ENCODE assay signal across 15 cellular contexts in the genomic region with DNA sequence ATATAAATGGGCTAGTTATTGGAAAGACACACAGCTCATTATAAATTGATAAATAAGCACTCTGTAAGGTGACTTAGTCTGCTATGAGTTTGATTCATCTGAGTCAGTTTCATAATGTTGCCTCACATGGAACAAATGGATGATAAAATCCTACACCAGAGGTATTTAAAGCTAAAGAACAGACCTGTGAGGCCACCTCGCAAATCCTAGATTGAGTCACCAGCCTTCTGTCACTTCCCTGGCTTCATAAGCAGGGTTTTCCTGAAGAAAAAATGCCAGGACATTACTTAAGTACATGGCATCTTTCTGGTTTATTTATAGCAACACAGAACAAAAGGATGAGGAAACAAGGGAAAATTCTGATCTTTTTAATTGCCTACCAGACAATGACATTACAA. TPM values are rescaled to one million over a fixed set of nuclear protein-coding genes. Genes with fewer than 3 reads are reported as not detected.
DNase-seq lines count a peak whose midpoint lies in the region; ATAC-seq, FAIRE-seq and TF ChIP-seq lines count a peak whose summit lies in the region.
"Had no signal": no experiment of that assay in that cellular context is flagged by ENCODE, and none has a peak within 500 bp of the region (broad histone marks: within the 10 kb centered on the region; RNA-seq: fewer than 3 reads in every experiment).

No MANE protein-coding gene starts in this region.

- H3K27me3 Mint-ChIP-seq in CD4-positive, CD25-positive, alpha-beta regulatory T cell, result no peaks in the 10 kb centered on the region
- H3K27me3 Mint-ChIP-seq in astrocyte (ENCODE audit: low read depth, unreplicated experiment), result no peaks in the 10 kb centered on the region

- no peak for DNase-seq in CD4-positive, CD25-positive, alpha-beta regulatory T cell
- DNase-seq in LHCN-M2 (ENCODE audit: low read depth), result peak; percentile 37
- peak; percentile 49 for DNase-seq in astrocyte (ENCODE audit: low read depth)
- peak; percentile 19 to 34 for DNase-seq in lung microvascular endothelial cell (ENCODE audit: low read depth in 2 of 2)
- no peak for DNase-seq in GM20000 (ENCODE audit: low spot score)
- DNase-seq in ascending aorta (ENCODE audit: low spot score in 2 of 2), result no peak
- DNase-seq in NCI-H510A treated with DMSO at 0.1 percent for 48 hours (lab: John Stamatoyannopoulos, UW), result no peak
- DNase-seq: endodermal cell, SHP77 treated with DMSO at 0.1 percent for 48 hours, substantia nigra, WERI-Rb-1 had no signal

- H3K4me1 Mint-ChIP-seq in CD4-positive, CD25-positive, alpha-beta regulatory T cell, result peaks cover 39 to 69% (median 54%) of the 10 kb centered on the region in 4 donors
- H3K4me1 Mint-ChIP-seq in astrocyte (ENCODE audit: low read depth, unreplicated experiment), result peaks cover 13% of the 10 kb centered on the region
- H3K4me1 Mint-ChIP-seq: endodermal cell, GM23338 had no signal

- no peak overlapping the region for H3K4me2 ChIP-seq in astrocyte (ENCODE audit: low read length)
- H3K4me2 ChIP-seq: GM23338 had no signal

- H3K9ac ChIP-seq in astrocyte (ENCODE audit: low read length), result no peak overlapping the region

- no peak overlapping the region for H3K4me3 ChIP-seq in CD4-positive, CD25-positive, alpha-beta regulatory T cell (ENCODE audit: low read depth, low read length)
- H3K4me3 ChIP-seq in astrocyte (ENCODE audit: insufficient read depth, low read depth, low read length) (no peak overlapping the region), ascending aorta (no peak overlapping the region)
- H3K4me3 ChIP-seq: GM23338 had no signal

- H3K9me3 Mint-ChIP-seq in CD4-positive, CD25-positive, alpha-beta regulatory T cell, result peaks cover 0 to 2% (median 0%) of the 10 kb centered on the region in 7 donors
- H3K9me3 Mint-ChIP-seq in astrocyte (ENCODE audit: unreplicated experiment), result no peaks in the 10 kb centered on the region
- H3K9me3 Mint-ChIP-seq: endodermal cell, memory B cell had no signal

- no peak overlapping the region for H3K27ac ChIP-seq in CD4-positive, CD25-positive, alpha-beta regulatory T cell (ENCODE audit: insufficient read depth, low read length, poor library complexity, severe bottlenecking)
- H3K27ac ChIP-seq in astrocyte (ENCODE audit: low read depth, low read length) (no peak overlapping the region), ascending aorta (no peak overlapping the region)
- H3K27ac ChIP-seq: WERI-Rb-1 had no signal

- FAIRE-seq in astrocyte (lab: Jason Lieb, UNC), result no peak

- H3K9me3 ChIP-seq in CD4-positive, CD25-positive, alpha-beta regulatory T cell (ENCODE audit: control insufficient read depth in 2 of 2, low read length in 2 of 2), result no peaks in the 10 kb centered on the region
- no peaks in the 10 kb centered on the region for H3K9me3 ChIP-seq in astrocyte (ENCODE audit: insufficient read depth, low read depth, low read length)
- H3K9me3 ChIP-seq in ascending aorta, result no peaks in the 10 kb centered on the region

- no peaks in the 10 kb centered on the region for H3K79me2 ChIP-seq in astrocyte (ENCODE audit: insufficient read depth, low read length)

- H3K27ac Mint-ChIP-seq in CD4-positive, CD25-positive, alpha-beta regulatory T cell, result peak overlapping the region in 2 of 3 donors; percentile 60 to 90
- no peak overlapping the region for H3K27ac Mint-ChIP-seq in astrocyte (ENCODE audit: unreplicated experiment)
- H3K27ac Mint-ChIP-seq: endodermal cell, GM23338, memory B cell had no signal

- H3K4me1 ChIP-seq in CD4-positive, CD25-positive, alpha-beta regulatory T cell (ENCODE audit: control insufficient read depth, insufficient read depth, low read length, poor library complexity, severe bottlenecking), result peaks cover 45% of the 10 kb centered on the region
- H3K4me1 ChIP-seq in astrocyte (ENCODE audit: insufficient read depth, low read length), result peaks cover 3% of the 10 kb centered on the region
- no peaks in the 10 kb centered on the region for H3K4me1 ChIP-seq in ascending aorta

- no peaks in the 10 kb centered on the region for H3K27me3 ChIP-seq in CD4-positive, CD25-positive, alpha-beta regulatory T cell (ENCODE audit: control insufficient read depth, insufficient read depth, low read length)
- H3K27me3 ChIP-seq in astrocyte (ENCODE audit: insufficient read depth, low read length) (no peaks in the 10 kb centered on the region), ascending aorta (no peaks in the 10 kb centered on the region)

- peaks cover 17% of the 10 kb centered on the region for H3K36me3 ChIP-seq in CD4-positive, CD25-positive, alpha-beta regulatory T cell (ENCODE audit: control insufficient read depth, insufficient read depth, low read length)
- no peaks in the 10 kb centered on the region for H3K36me3 ChIP-seq in astrocyte (ENCODE audit: insufficient read depth, low read length)
- no peaks in the 10 kb centered on the region for H3K36me3 ChIP-seq in ascending aorta
- H3K36me3 ChIP-seq: WERI-Rb-1 had no signal

- no peak for ATAC-seq in CD4-positive, CD25-positive, alpha-beta regulatory T cell (ENCODE audit: low read depth in 2 of 2)
- no peak for ATAC-seq in SK-N-SH treated with all-trans-retinoic acid at 6 μM for 48 hours
- ATAC-seq: GM23338 had no signal

- H3K36me3 Mint-ChIP-seq in CD4-positive, CD25-positive, alpha-beta regulatory T cell, result peaks cover 23% of the 10 kb centered on the region
- no peaks in the 10 kb centered on the region for H3K36me3 Mint-ChIP-seq in astrocyte (ENCODE audit: low read depth, unreplicated experiment)
- H3K36me3 Mint-ChIP-seq: memory B cell had no signal

- no peak for TF ChIP-seq CTCF in astrocyte (IDR thresholded peaks at IDR 0.05; ENCODE audit: insufficient read depth, low read depth, low read length)
- no peak for TF ChIP-seq CTCF in GM20000 (IDR thresholded peaks at IDR 0.05; ENCODE audit: extremely low read depth, missing control alignments)
- TF ChIP-seq CTCF in ascending aorta (IDR thresholded peaks at IDR 0.05), result no peak

- no peak overlapping the region for H2AFZ ChIP-seq in astrocyte (ENCODE audit: low read depth, low read length)
- H2AFZ ChIP-seq: GM23338 had no signal

- H3K4me3 Mint-ChIP-seq in CD4-positive, CD25-positive, alpha-beta regulatory T cell, result no peak overlapping the region
- no peak overlapping the region for H3K4me3 Mint-ChIP-seq in astrocyte (ENCODE audit: unreplicated experiment)
- H3K4me3 Mint-ChIP-seq: endodermal cell, GM23338, memory B cell had no signal

- no peaks in the 10 kb centered on the region for H4K20me1 ChIP-seq in astrocyte (ENCODE audit: insufficient read depth, low read length)

- intact Hi-C loops in ascending aorta (cut with DNase I), result no loop called here

TF ChIP-seq in SK-N-SH treated with all-trans-retinoic acid at 6 μM for 48 hours, 23 proteins besides CTCF, POLR2A, EP300 and RAD21 (continues in another document):
- TF ChIP-seq ZC3H10 (CRISPR knock-in tag; IDR thresholded peaks at IDR 0.05) (no peak), BACH2 (CRISPR knock-in tag; IDR thresholded peaks at IDR 0.05; ENCODE audit: borderline replicate concordance) (no peak), ZNF8 (CRISPR knock-in tag; IDR thresholded peaks at IDR 0.05) (no peak), ZNF70 (CRISPR knock-in tag; IDR thresholded peaks at IDR 0.05) (no peak)
- TF ChIP-seq, protein P1, sequence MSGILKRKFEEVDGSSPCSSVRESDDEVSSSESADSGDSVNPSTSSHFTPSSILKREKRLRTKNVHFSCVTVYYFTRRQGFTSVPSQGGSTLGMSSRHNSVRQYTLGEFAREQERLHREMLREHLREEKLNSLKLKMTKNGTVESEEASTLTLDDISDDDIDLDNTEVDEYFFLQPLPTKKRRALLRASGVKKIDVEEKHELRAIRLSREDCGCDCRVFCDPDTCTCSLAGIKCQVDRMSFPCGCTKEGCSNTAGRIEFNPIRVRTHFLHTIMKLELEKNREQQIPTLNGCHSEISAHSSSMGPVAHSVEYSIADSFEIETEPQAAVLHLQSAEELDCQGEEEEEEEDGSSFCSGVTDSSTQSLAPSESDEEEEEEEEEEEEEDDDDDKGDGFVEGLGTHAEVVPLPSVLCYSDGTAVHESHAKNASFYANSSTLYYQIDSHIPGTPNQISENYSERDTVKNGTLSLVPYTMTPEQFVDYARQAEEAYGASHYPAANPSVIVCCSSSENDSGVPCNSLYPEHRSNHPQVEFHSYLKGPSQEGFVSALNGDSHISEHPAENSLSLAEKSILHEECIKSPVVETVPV (CRISPR knock-in tag; IDR thresholded peaks at IDR 0.05), result no peak
- TF ChIP-seq, protein P2, sequence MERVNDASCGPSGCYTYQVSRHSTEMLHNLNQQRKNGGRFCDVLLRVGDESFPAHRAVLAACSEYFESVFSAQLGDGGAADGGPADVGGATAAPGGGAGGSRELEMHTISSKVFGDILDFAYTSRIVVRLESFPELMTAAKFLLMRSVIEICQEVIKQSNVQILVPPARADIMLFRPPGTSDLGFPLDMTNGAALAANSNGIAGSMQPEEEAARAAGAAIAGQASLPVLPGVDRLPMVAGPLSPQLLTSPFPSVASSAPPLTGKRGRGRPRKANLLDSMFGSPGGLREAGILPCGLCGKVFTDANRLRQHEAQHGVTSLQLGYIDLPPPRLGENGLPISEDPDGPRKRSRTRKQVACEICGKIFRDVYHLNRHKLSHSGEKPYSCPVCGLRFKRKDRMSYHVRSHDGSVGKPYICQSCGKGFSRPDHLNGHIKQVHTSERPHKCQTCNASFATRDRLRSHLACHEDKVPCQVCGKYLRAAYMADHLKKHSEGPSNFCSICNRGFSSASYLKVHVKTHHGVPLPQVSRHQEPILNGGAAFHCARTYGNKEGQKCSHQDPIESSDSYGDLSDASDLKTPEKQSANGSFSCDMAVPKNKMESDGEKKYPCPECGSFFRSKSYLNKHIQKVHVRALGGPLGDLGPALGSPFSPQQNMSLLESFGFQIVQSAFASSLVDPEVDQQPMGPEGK (CRISPR knock-in tag; IDR thresholded peaks at IDR 0.05; ENCODE audit: borderline replicate concordance), result no peak
- TF ChIP-seq, protein P3, sequence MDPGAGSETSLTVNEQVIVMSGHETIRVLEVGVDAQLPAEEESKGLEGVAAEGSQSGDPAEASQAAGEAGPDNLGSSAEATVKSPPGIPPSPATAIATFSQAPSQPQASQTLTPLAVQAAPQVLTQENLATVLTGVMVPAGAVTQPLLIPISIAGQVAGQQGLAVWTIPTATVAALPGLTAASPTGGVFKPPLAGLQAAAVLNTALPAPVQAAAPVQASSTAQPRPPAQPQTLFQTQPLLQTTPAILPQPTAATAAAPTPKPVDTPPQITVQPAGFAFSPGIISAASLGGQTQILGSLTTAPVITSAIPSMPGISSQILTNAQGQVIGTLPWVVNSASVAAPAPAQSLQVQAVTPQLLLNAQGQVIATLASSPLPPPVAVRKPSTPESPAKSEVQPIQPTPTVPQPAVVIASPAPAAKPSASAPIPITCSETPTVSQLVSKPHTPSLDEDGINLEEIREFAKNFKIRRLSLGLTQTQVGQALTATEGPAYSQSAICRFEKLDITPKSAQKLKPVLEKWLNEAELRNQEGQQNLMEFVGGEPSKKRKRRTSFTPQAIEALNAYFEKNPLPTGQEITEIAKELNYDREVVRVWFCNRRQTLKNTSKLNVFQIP (CRISPR knock-in tag; IDR thresholded peaks at IDR 0.05; ENCODE audit: borderline replicate concordance, low read depth), result no peak

RNA-seq across cellular contexts. Expression of a gene that starts 18.4 kb away (rescaled TPM):
- 192 TPM for total RNA-seq in CD4-positive, CD25-positive, alpha-beta regulatory T cell
- polyA plus RNA-seq in CD4-positive, CD25-positive, alpha-beta regulatory T cell, result 100 to 1,000 TPM; 341 to 457 (median 393) TPM
- not detected in 2 replicates for total RNA-seq in LHCN-M2 (2014; rRNA removed)
- not detected for polyA plus RNA-seq in LHCN-M2 (2012)
- total RNA-seq in astrocyte, result 0.14 TPM in 1 of 2 replicates, not detected in the other
- not detected in 2 replicates for total RNA-seq in lung microvascular endothelial cell
- total RNA-seq in ascending aorta, result not detected
- total RNA-seq: endodermal cell, GM23338, NCI-H460 had no signal
- polyA plus RNA-seq: GM23338 had no signal

Comparison
In these comparisons a context has a peak if more than half of its experiments do, and no peak if none do; other contexts are left out.
1. DNase-seq: peak in LHCN-M2 (single experiment), astrocyte (single experiment) and lung microvascular endothelial cell (2 of 2); none in CD4-positive, CD25-positive, alpha-beta regulatory T cell (0 of 3), GM20000 (single experiment), ascending aorta (0 of 2) and NCI-H510A treated with DMSO at 0.1 percent for 48 hours (single experiment).
2. RNA of a gene that starts 18.4 kb away (total RNA-seq): 192 TPM in CD4-positive, CD25-positive, alpha-beta regulatory T cell (single experiment); 0.14 TPM in astrocyte, not detected in LHCN-M2, not detected in lung microvascular endothelial cell and not detected in ascending aorta (single experiment); every median in the first group is over 100 times any median in the second.